Comparison of ENCODE assay signal across 8 cellular contexts in the genomic region with DNA sequence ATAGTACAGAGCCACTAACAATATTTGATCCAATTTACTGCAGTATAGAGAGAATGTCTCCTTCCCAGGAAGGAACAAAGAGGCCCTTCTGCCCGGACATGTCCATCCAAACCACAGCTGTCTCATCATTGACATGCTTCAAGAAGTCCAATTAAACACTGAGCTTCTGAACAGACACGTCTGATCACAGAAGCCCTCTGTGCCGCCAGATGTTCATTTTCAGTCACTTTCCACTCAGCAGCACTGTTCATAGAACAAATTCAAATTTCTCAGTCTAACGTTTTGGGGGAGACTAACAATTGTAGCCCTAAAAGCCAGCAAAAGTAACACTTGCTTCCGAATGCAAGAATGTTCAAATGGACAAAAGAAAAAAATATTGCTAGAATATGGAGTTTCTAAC. TPM values are rescaled to one million over a fixed set of nuclear protein-coding genes. Genes with fewer than 3 reads are reported as not detected.
DNase-seq lines count a peak whose midpoint lies in the region; ATAC-seq and TF ChIP-seq lines count a peak whose summit lies in the region.

No MANE protein-coding gene starts in this region.

- H3K4me3 ChIP-seq in GM06990 (replicated peaks; ENCODE audit: low read depth, low read length) (peak overlapping the region; percentile 72), dorsolateral prefrontal cortex (peak overlapping the region in 20 of 59 donors; percentile 0 to 37 (median 13))

- peaks cover 4% of the 10 kb centered on the region; the same call in 1 of the 2 replicates for H3K36me3 ChIP-seq in GM06990 (ENCODE audit: control insufficient read depth, insufficient read depth, low read length)

- intact Hi-C loops in dorsolateral prefrontal cortex (cut with DNase I), result loop anchor here (1.0 to 5.0 kb wide), 2 partner anchors 16 to 39 kb away; a partner anchor contains a TSS

- peaks cover 12% of the 10 kb centered on the region for H3K36me3 Mint-ChIP-seq in natural killer cell treated with Interleukin-12 subunit alpha and Interleukin-12 subunit beta and Interleukin-15 and Interleukin-18, amount 100 ng/mL, for 72 hours

- peak overlapping the region; percentile 97 for H3K4me3 Mint-ChIP-seq in natural killer cell treated with Interleukin-12 subunit alpha and Interleukin-12 subunit beta and Interleukin-15 and Interleukin-18, amount 100 ng/mL, for 72 hours

- peak overlapping the region; percentile 100 for H3K27ac Mint-ChIP-seq in natural killer cell treated with Interleukin-12 subunit alpha and Interleukin-12 subunit beta and Interleukin-15 and Interleukin-18, amount 100 ng/mL, for 72 hours

- no peaks in the 10 kb centered on the region for H3K9me3 Mint-ChIP-seq in natural killer cell treated with Interleukin-12 subunit alpha and Interleukin-12 subunit beta and Interleukin-15 and Interleukin-18, amount 100 ng/mL, for 72 hours

- H3K27me3 Mint-ChIP-seq in natural killer cell treated with Interleukin-12 subunit alpha and Interleukin-12 subunit beta and Interleukin-15 and Interleukin-18, amount 100 ng/mL, for 72 hours, result no peaks in the 10 kb centered on the region

- H3K27me3 ChIP-seq in GM06990 (replicated peaks; ENCODE audit: control insufficient read depth, insufficient read depth, low read length) (no peaks in the 10 kb centered on the region), dorsolateral prefrontal cortex (no peaks in the 10 kb centered on the region)

- DNase-seq in GM06990 (ENCODE audit: extremely low read depth, insufficient read length), result peak; percentile 50
- peak; percentile 78 to 95 for DNase-seq in NCI-H524 (lab: John Stamatoyannopoulos, UW)
- peak in 6 of 10 donors; percentile 24 to 71 (median 58) for DNase-seq in dorsolateral prefrontal cortex
- DNase-seq in natural killer cell treated with Interleukin-12 subunit alpha and Interleukin-12 subunit beta and Interleukin-15 and Interleukin-18, amount 100 ng/mL, for 72 hours (ENCODE audit: low spot score), result no peak
- no peak for DNase-seq in NCI-H774 (lab: John Stamatoyannopoulos, UW)

- TF ChIP-seq CTCF in GM06990 (IDR thresholded peaks at IDR 0.05; ENCODE audit: insufficient read depth, low read length, poor library complexity, severe bottlenecking) (no peak), dorsolateral prefrontal cortex (IDR thresholded peaks at IDR 0.05 in 54 of 56, conservative IDR thresholded peaks at IDR 0.05 in 2 of 56; ENCODE audit: low read depth in 1 of 56, partially characterized antibody in 56 of 56) (peak in 5 of 56 donors; percentile 11 to 35 (median 16))

- no peak for ATAC-seq in natural killer cell treated with Interleukin-12 subunit alpha and Interleukin-12 subunit beta and Interleukin-15 and Interleukin-18, amount 100 ng/mL, for 72 hours
- ATAC-seq in HG03442 (IDR thresholded peaks at IDR 0.05; ENCODE audit: unreplicated experiment) (no peak), HG02610 (IDR thresholded peaks at IDR 0.05; ENCODE audit: unreplicated experiment) (no peak), GM18867 (IDR thresholded peaks at IDR 0.05; ENCODE audit: unreplicated experiment) (no peak)

- peak overlapping the region in 55 of 59 donors; percentile 11 to 87 (median 70) for H3K27ac ChIP-seq in dorsolateral prefrontal cortex

- peaks cover 41 to 48% of the 10 kb centered on the region in 2 donors for H3K4me1 Mint-ChIP-seq in natural killer cell treated with Interleukin-12 subunit alpha and Interleukin-12 subunit beta and Interleukin-15 and Interleukin-18, amount 100 ng/mL, for 72 hours (ENCODE audit: low read depth in 2 of 2)

RNA-seq across cellular contexts. Expression of a gene that starts 15.3 kb away (rescaled TPM):
- total RNA-seq in dorsolateral prefrontal cortex, result 10 to 100 TPM; 40.0 to 83.3 (median 56.8) TPM
- 100 to 1,000 TPM; 114 to 136 TPM for total RNA-seq in natural killer cell treated with Interleukin-12 subunit alpha and Interleukin-12 subunit beta and Interleukin-15 and Interleukin-18, amount 100 ng/mL, for 72 hours

RNA-seq across cellular contexts. Expression of a gene that starts 39.1 kb away (rescaled TPM):
- total RNA-seq in dorsolateral prefrontal cortex, result 10 to 100 TPM; 16.0 to 38.5 (median 26.0) TPM
- total RNA-seq in natural killer cell treated with Interleukin-12 subunit alpha and Interleukin-12 subunit beta and Interleukin-15 and Interleukin-18, amount 100 ng/mL, for 72 hours, result 10 to 100 TPM; 62.4 to 73.2 TPM

Comparison
In these comparisons a context has a peak if more than half of its experiments do, and no peak if none do; other contexts are left out.
1. DNase-seq: peak in GM06990 (single experiment), NCI-H524 (2 of 2) and dorsolateral prefrontal cortex (6 of 10); none in natural killer cell treated with Interleukin-12 subunit alpha and Interleukin-12 subunit beta and Interleukin-15 and Interleukin-18, amount 100 ng/mL, for 72 hours (single experiment) and NCI-H774 (single experiment).